20 cellular contexts compared by ENCODE assay signal in the genomic region with DNA sequence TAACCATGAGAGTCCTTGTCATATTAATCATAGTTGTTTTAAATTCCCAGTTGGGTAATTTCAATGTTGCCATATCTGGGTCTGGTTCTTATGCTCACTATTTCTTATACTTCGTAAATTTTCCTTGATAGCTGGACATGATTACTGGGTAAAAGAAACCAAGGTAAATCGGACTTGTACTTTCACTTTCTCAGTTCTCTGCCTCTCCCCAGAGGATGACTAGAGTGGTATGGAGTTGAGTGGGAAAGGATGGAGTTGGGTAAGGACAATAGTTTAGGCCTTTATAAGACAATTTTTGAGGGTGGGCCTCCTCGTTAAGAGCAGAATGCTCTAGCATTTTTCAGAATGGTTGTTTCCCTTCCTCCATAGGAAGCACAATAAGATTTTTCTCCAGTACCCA.
DNase-seq lines count a peak whose midpoint lies in the region; ATAC-seq and TF ChIP-seq lines count a peak whose summit lies in the region.
"Had no signal": no experiment of that assay in that cellular context is flagged by ENCODE, and none has a peak within 500 bp of the region (broad histone marks: within the 10 kb centered on the region; RNA-seq: fewer than 3 reads in every experiment).

No MANE protein-coding gene starts in this region.

- H3K36me3 ChIP-seq in ACC112 (ENCODE audit: insufficient read depth, low read length) (no peaks in the 10 kb centered on the region), Panc1 (ENCODE audit: control insufficient read depth, insufficient read depth, low read length) (no peaks in the 10 kb centered on the region)
- H3K36me3 ChIP-seq: Peyer's patch had no signal

- no TSS peak for BruUV-seq in Panc1 (replicated peaks; lab: Mats Ljungman, UMichigan)

- TF ChIP-seq CTCF in Panc1 (IDR thresholded peaks at IDR 0.05) (no peak), fibroblast of mammary gland (conservative IDR thresholded peaks at IDR 0.05; ENCODE audit: control insufficient read depth, insufficient read depth, low read depth, low read length) (no peak), GM13976 (IDR thresholded peaks at IDR 0.05; ENCODE audit: borderline replicate concordance, control extremely low read depth, extremely low read depth, insufficient read depth, missing control alignments) (no peak)

- CTCF ChIA-PET in Panc1 (lab: Charles Lee), result no interaction called here

- DNase-seq in HT1080 (ENCODE audit: low read depth) (peak; percentile 14), Panc1 (ENCODE audit: low read depth, low spot score) (no peak), fibroblast of mammary gland (ENCODE audit: low read depth) (peak; percentile 17), GM13976 (ENCODE audit: low spot score) (no peak), NCI-H345 (lab: John Stamatoyannopoulos, UW) (no peak)
- DNase-seq in activated CD8-positive, alpha-beta memory T cell treated with anti-CD3 and anti-CD28 coated beads, Interleukin-2, amount 50 U/mL, for 48 hours, result no peak
- DNase-seq: CD4-positive, CD25-positive, alpha-beta regulatory T cell; DMS79 treated with DMSO at 0.1 percent for 48 hours; GM23248; NCI-H1105; NCI-H1694 treated with DMSO at 0.1 percent for 48 hours; NCI-H446; NCI-H69; Peyer's patch; Right ventricle myocardium superior had no signal

- no peaks in the 10 kb centered on the region for H3K9me3 ChIP-seq in Panc1 (ENCODE audit: control insufficient read depth, insufficient read depth, low read depth, low read length)
- H3K9me3 ChIP-seq: Peyer's patch had no signal

- H2AFZ ChIP-seq in ACC112 (ENCODE audit: low read length, unreplicated experiment), result peak overlapping the region; percentile 51
- H2AFZ ChIP-seq: GM23248 had no signal

- H3K4me3 ChIP-seq in ACC112 (ENCODE audit: low read depth, low read length), result peak overlapping the region; percentile 60
- H3K4me3 ChIP-seq in Panc1 (ENCODE audit: low read depth in 2 of 2, low read length in 2 of 2), result peak overlapping the region; percentile 17 to 44
- no peak overlapping the region for H3K4me3 ChIP-seq in fibroblast of mammary gland (ENCODE audit: control insufficient read depth, low read depth, low read length)
- H3K4me3 ChIP-seq: GM12878, GM23248, Peyer's patch had no signal

- H3K79me2 ChIP-seq in ACC112 (ENCODE audit: control insufficient read depth, insufficient read depth, low read length, unreplicated experiment), result no peaks in the 10 kb centered on the region

- intact Hi-C loops in Panc1 (cut with micrococcal nuclease; ENCODE audit: unreplicated experiment), result no loop called here

- ATAC-seq in Panc1, result no peak
- ATAC-seq in HG03460 (IDR thresholded peaks at IDR 0.05; ENCODE audit: unreplicated experiment), result no peak
- ATAC-seq: GM12878, HepG2 had no signal

- in situ Hi-C loops in Panc1 (cut with HindIII; ENCODE audit: low pct_unique_long_range_greater_than_20kb, low sequenced_read_pairs), result no loop called here
- in situ Hi-C loops in GM13976 (cut with MboI; ENCODE audit: low sequenced_read_pairs, unreplicated experiment), result no loop called here

- peaks cover 14% of the 10 kb centered on the region for H3K4me1 ChIP-seq in ACC112 (ENCODE audit: control insufficient read depth, insufficient read depth, low read length, unreplicated experiment)
- H3K4me1 ChIP-seq in Panc1 (ENCODE audit: control insufficient read depth, insufficient read depth, low read length), result peaks cover 7% of the 10 kb centered on the region
- H3K4me1 ChIP-seq: Peyer's patch had no signal

- no peaks in the 10 kb centered on the region for H3K27me3 ChIP-seq in ACC112 (ENCODE audit: insufficient read depth, low read length)
- no peaks in the 10 kb centered on the region for H3K27me3 ChIP-seq in Panc1 (ENCODE audit: control insufficient read depth, insufficient read depth, low read length)
- H3K27me3 ChIP-seq: Peyer's patch had no signal

- POLR2A ChIA-PET in Panc1 (lab: Charles Lee), result interaction anchor here (0.6 kb wide), 1 partner anchor 105 kb away, joined by 3 read pairs; no protein-coding TSS in a partner anchor

- H3K27ac ChIP-seq in ACC112 (ENCODE audit: low read depth, low read length) (no peak overlapping the region), Panc1 (ENCODE audit: low read length) (no peak overlapping the region)
- H3K27ac ChIP-seq: GM23248, KMS-11, Peyer's patch had no signal

Comparison
In these comparisons a context has a peak if more than half of its experiments do, and no peak if none do; other contexts are left out.
1. DNase-seq: peak in HT1080 (single experiment) and fibroblast of mammary gland (single experiment); none in Panc1 (single experiment), activated CD8-positive, alpha-beta memory T cell treated with anti-CD3 and anti-CD28 coated beads, Interleukin-2, amount 50 U/mL, for 48 hours (single experiment), GM13976 (single experiment) and NCI-H345 (single experiment).